In the genomic region with DNA sequence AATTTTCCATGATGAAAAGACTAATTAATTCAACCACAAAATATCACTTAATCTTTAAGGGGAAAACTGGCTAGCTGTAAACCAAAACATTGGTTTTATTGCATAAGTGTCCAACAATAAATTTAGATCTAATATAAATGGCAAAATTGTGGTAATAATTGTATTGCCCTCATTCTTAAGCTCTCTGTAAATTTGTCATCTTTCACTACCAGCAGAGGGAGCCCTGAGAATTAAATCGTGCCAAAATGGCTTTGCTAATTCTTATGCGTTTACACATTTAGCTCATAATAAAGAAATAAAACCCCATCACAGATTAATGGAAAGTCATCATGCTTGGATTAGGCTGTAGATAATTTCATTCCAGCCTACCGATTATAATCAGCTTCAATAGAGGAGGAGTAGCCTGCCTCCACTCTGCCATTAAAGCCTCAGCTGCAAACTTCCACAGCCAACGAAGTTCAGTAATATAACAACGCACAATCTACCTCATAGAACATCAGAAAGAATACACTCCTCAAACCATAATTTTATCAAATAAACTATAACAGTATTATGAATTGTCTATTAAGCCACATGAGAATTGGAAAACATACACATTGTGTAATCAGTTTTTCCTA, we compare ENCODE assay signal across 8 cellular contexts.
DNase-seq lines count a peak whose midpoint lies in the region; ATAC-seq and TF ChIP-seq lines count a peak whose summit lies in the region.

No MANE protein-coding gene starts in this region.

- H3K27ac ChIP-seq in brain microvascular endothelial cell (no peak overlapping the region), lower lobe of right lung (no peak overlapping the region)

- TF ChIP-seq CTCF in AG04449 (IDR thresholded peaks at IDR 0.05; ENCODE audit: insufficient read depth, low read length, missing control alignments) (peak; percentile 60), GM06990 (IDR thresholded peaks at IDR 0.05; ENCODE audit: insufficient read depth, low read length, poor library complexity, severe bottlenecking) (peak; percentile 70), brain microvascular endothelial cell (IDR thresholded peaks at IDR 0.05; ENCODE audit: low read depth, low read length, missing control alignments) (peak; percentile 65), lower lobe of right lung (IDR thresholded peaks at IDR 0.05) (peak; percentile 51)

- CTCF ChIA-PET in AG04449 (lab: Yijun Ruan, JAX), result interaction anchor here (0.6 to 5.9 kb wide), 37 partner anchors 8 to 1387 kb away, joined by 3 to 93 read pairs (median 4); no protein-coding TSS in a partner anchor

- in situ Hi-C loops in brain microvascular endothelial cell (cut with HindIII; ENCODE audit: low pct_ligation_motif_present, low sequenced_read_pairs), result no loop called here

- H3K36me3 ChIP-seq in GM06990 (ENCODE audit: control insufficient read depth, insufficient read depth, low read length), result no peaks in the 10 kb centered on the region
- no peaks in the 10 kb centered on the region for H3K36me3 ChIP-seq in brain microvascular endothelial cell (replicated peaks)
- no peaks in the 10 kb centered on the region for H3K36me3 ChIP-seq in lower lobe of right lung

- POLR2A ChIA-PET in AG04449 (lab: Yijun Ruan, JAX), result no interaction called here

- no peaks in the 10 kb centered on the region for H3K9me3 ChIP-seq in lower lobe of right lung

- intact Hi-C loops in lower lobe of right lung (cut with DNase I), result no loop called here

- DNase-seq in AG04449 (ENCODE audit: low read depth, low spot score) (no peak), GM06990 (ENCODE audit: extremely low read depth, insufficient read length) (no peak), NCI-H2196 (lab: John Stamatoyannopoulos, UW; ENCODE audit: unreplicated experiment) (peak; percentile 57), brain microvascular endothelial cell (peak; percentile 35), lower lobe of right lung (no peak)
- no peak for DNase-seq in effector CD4-positive, alpha-beta T cell

- no peaks in the 10 kb centered on the region for H3K4me1 ChIP-seq in lower lobe of right lung

- no peak overlapping the region for H3K4me3 ChIP-seq in AG04449 (ENCODE audit: low read depth, low read length)
- no peak overlapping the region for H3K4me3 ChIP-seq in GM06990 (replicated peaks; ENCODE audit: low read depth, low read length)
- H3K4me3 ChIP-seq in brain microvascular endothelial cell (ENCODE audit: low read depth, low read length), result no peak overlapping the region
- no peak overlapping the region for H3K4me3 ChIP-seq in lower lobe of right lung

- ATAC-seq in lower lobe of right lung, result no peak
- ATAC-seq in GM18868 (IDR thresholded peaks at IDR 0.05; ENCODE audit: unreplicated experiment), result no peak
- no peak for ATAC-seq in HG02973 (IDR thresholded peaks at IDR 0.05; ENCODE audit: unreplicated experiment)

- H3K27me3 ChIP-seq in GM06990 (replicated peaks; ENCODE audit: control insufficient read depth, insufficient read depth, low read length), result no peaks in the 10 kb centered on the region
- H3K27me3 ChIP-seq in brain microvascular endothelial cell (replicated peaks), result peaks cover 4% of the 10 kb centered on the region
- H3K27me3 ChIP-seq in lower lobe of right lung (ENCODE audit: low read depth), result no peaks in the 10 kb centered on the region

Comparison
In these comparisons a context has a peak if more than half of its experiments do, and no peak if none do; other contexts are left out.
1. DNase-seq: peak in NCI-H2196 (single experiment) and brain microvascular endothelial cell (single experiment); none in AG04449 (single experiment), GM06990 (single experiment), lower lobe of right lung (single experiment) and effector CD4-positive, alpha-beta T cell (single experiment).
2. Peak in every context shown above with its lines, with median percentiles within 50 percentile points of each other: CTCF ChIP-seq.